Comparison of ENCODE assay signal across 29 cellular contexts in genomic region chr21:45027241-45028196, GRCh38. TPM values are rescaled to one million over a fixed set of nuclear protein-coding genes. Genes with fewer than 3 reads are reported as not detected.
DNase-seq lines count a peak whose midpoint lies in the region; ATAC-seq and TF ChIP-seq lines count a peak whose summit lies in the region.
"Had no signal": no experiment of that assay in that cellular context is flagged by ENCODE, and none has a peak within 500 bp of the region (broad histone marks: within the 10 kb centered on the region; RNA-seq: fewer than 3 reads in every experiment).

No MANE protein-coding gene starts in this region.

- peaks cover 8% of the 10 kb centered on the region for H3K27me3 Mint-ChIP-seq in CD4-positive, alpha-beta T cell
- H3K27me3 Mint-ChIP-seq in H9 (ENCODE audit: low read depth) (peaks cover 30% of the 10 kb centered on the region), osteocyte (ENCODE audit: unreplicated experiment) (no peaks in the 10 kb centered on the region)

- no peak overlapping the region for H2BK12ac ChIP-seq in H9 (ENCODE audit: insufficient read length, low read depth, low read length)

- H3K27ac ChIP-seq in CD4-positive, alpha-beta T cell (ENCODE audit: low read depth, low read length), result no peak overlapping the region
- no peak overlapping the region for H3K27ac ChIP-seq in H9 (ENCODE audit: insufficient read length, low read depth, low read length)
- no peak overlapping the region for H3K27ac ChIP-seq in hepatocyte
- no peak overlapping the region for H3K27ac ChIP-seq in sigmoid colon
- H3K27ac ChIP-seq: adrenal gland, brain microvascular endothelial cell, gastrocnemius medialis, KMS-11, prostate gland, SK-N-MC had no signal

- H3K4me3 ChIP-seq in hepatocyte (no peak overlapping the region), sigmoid colon (no peak overlapping the region)
- H3K4me3 ChIP-seq: adrenal gland, gastrocnemius medialis, MG63, prostate gland, SK-N-MC had no signal

- H3K18ac ChIP-seq in H9 (ENCODE audit: insufficient read length, low read depth, low read length), result peak overlapping the region; percentile 30

- no peak for TF ChIP-seq POLR2A in sigmoid colon (IDR thresholded peaks at IDR 0.05)

- H2AFZ ChIP-seq in H9 (ENCODE audit: low read length), result no peak overlapping the region
- H2AFZ ChIP-seq in hepatocyte, result no peak overlapping the region

- no peaks in the 10 kb centered on the region for H4K20me1 ChIP-seq in H9 (ENCODE audit: control insufficient read depth, insufficient read depth, insufficient read length)
- H4K20me1 ChIP-seq in hepatocyte (ENCODE audit: insufficient read depth, poor library complexity, severe bottlenecking), result no peaks in the 10 kb centered on the region

- H4K91ac ChIP-seq in H9 (ENCODE audit: insufficient read length, low read depth, low read length), result no peak overlapping the region

- H3K4me1 Mint-ChIP-seq in CD4-positive, alpha-beta T cell (ENCODE audit: low read depth), result no peaks in the 10 kb centered on the region
- H3K4me1 Mint-ChIP-seq in H9 (peaks cover 36 to 42% of the 10 kb centered on the region in 2 experiments), osteocyte (ENCODE audit: unreplicated experiment) (peaks cover 26% of the 10 kb centered on the region)

- H3K23me2 ChIP-seq in H9 (ENCODE audit: insufficient read length, low read depth, low read length, poor library complexity, severe bottlenecking), result no peaks in the 10 kb centered on the region

- intact Hi-C loops in CD4-positive, alpha-beta T cell (cut with DNase I, micrococcal nuclease), result no loop called here
- intact Hi-C loops in sigmoid colon (cut with DNase I), result no loop called here

- H3K14ac ChIP-seq in H9 (ENCODE audit: insufficient read depth, low read length), result no peak overlapping the region; the same call in 1 of the 2 replicates

- no peak overlapping the region for H4K5ac ChIP-seq in H9 (ENCODE audit: insufficient read length, low read depth, low read length)

- H2BK5ac ChIP-seq in H9 (ENCODE audit: insufficient read length, low read length), result no peak overlapping the region

- H3K4me1 ChIP-seq in H9 (ENCODE audit: insufficient read depth, low read length) (no peaks in the 10 kb centered on the region; the same call in 1 of the 2 replicates), hepatocyte (ENCODE audit: insufficient read depth) (peaks cover 25% of the 10 kb centered on the region), sigmoid colon (peaks cover 0 to 7% (median 5%) of the 10 kb centered on the region in 4 donors)
- H3K4me1 ChIP-seq: prostate gland had no signal

- no peak overlapping the region for H3K27ac Mint-ChIP-seq in CD4-positive, alpha-beta T cell
- H3K27ac Mint-ChIP-seq in H9 (no peak overlapping the region), osteocyte (ENCODE audit: unreplicated experiment) (no peak overlapping the region)
- H3K27ac Mint-ChIP-seq: T-helper 1 cell treated with Interleukin-12 subunit alpha and Interleukin-12 subunit beta and Interleukin-4 antibody, amounts not matched to agents 30 μg/mL and 1 μg/mL, for 36 hours had no signal

- POLR2A ChIA-PET in CD4-positive, alpha-beta T cell (lab: Charles Lee), result no interaction called here

- no peak overlapping the region for H3K23ac ChIP-seq in H9 (ENCODE audit: insufficient read length, low read depth, low read length)

- H3K4ac ChIP-seq in H9 (ENCODE audit: low read depth, low read length), result no peak overlapping the region

- H3K79me2 ChIP-seq in H9 (ENCODE audit: insufficient read depth, low read length), result no peaks in the 10 kb centered on the region
- H3K79me2 ChIP-seq in hepatocyte, result no peaks in the 10 kb centered on the region

- no peak overlapping the region for H2BK120ac ChIP-seq in H9 (ENCODE audit: low read depth, low read length, poor library complexity, severe bottlenecking)

- WGBS in H9 (ENCODE audit: extremely low coverage, insufficient read length, low lambda C conversion rate), result no CpG with 5 or more reads among the region's 21 CpGs
- WGBS in hepatocyte (ENCODE audit: low lambda C conversion rate, missing lambda C conversion rate), result 85% methylated on average over 18 of the region's 21 CpGs
- WGBS in sigmoid colon, 2 donors, result 82 to 89% methylated on average over 21 of the region's 21 CpGs

- no peaks in the 10 kb centered on the region for H3K9me2 ChIP-seq in hepatocyte (replicated peaks; ENCODE audit: insufficient read depth)

- no peak overlapping the region for H2BK15ac ChIP-seq in H9 (ENCODE audit: low read depth, low read length)

- no peak overlapping the region for H3K4me2 ChIP-seq in H9 (ENCODE audit: insufficient read depth, insufficient read length, low read length)
- no peak overlapping the region for H3K4me2 ChIP-seq in hepatocyte
- H3K4me2 ChIP-seq: KMS-11 had no signal

- H3K9ac ChIP-seq in H9 (ENCODE audit: extremely low read depth, insufficient read length, low read length), result no peak overlapping the region
- H3K9ac ChIP-seq: KMS-11 had no signal

- H2BK20ac ChIP-seq in H9 (ENCODE audit: low read depth, low read length, poor library complexity, severe bottlenecking), result no peak overlapping the region

- DNase-seq in CD4-positive, alpha-beta T cell, result no peak
- no peak for DNase-seq in H9
- DNase-seq in hepatocyte (ENCODE audit: low spot score), result peak; percentile 3
- DNase-seq in osteocyte (ENCODE audit: extremely low spot score, unreplicated experiment), result peak; percentile 81
- no peak for DNase-seq in sigmoid colon
- DNase-seq: activated CD4-positive, alpha-beta T cell treated with anti-CD3 and anti-CD28 coated beads, Interleukin-2, amount 50 U/mL, for 1 hour; activated CD4-positive, CD25-positive, alpha-beta regulatory T cell; activated T-cell treated with anti-CD3 and anti-CD28 coated beads, Interleukin-2, amount 50 U/mL, for 4 hours; brain microvascular endothelial cell; C1 segment of cervical spinal cord; DMS79 treated with DMSO at 0.1 percent for 48 hours; effector CD4-positive, alpha-beta T cell; gastrocnemius medialis; GDM1; GOT3; mammary epithelial cell; MG63; NCI-H1105; NCI-H187; NCI-H446 treated with DMSO at 0.1 percent for 48 hours; stimulated activated CD4-positive, alpha-beta T cell treated with anti-CD3 and anti-CD28 coated beads, Interleukin-4, amount 100 ng/mL, for 24 hours had no signal

- no peaks in the 10 kb centered on the region for H3K36me3 Mint-ChIP-seq in CD4-positive, alpha-beta T cell (ENCODE audit: low read depth)
- peaks cover 1 to 11% (median 4%) of the 10 kb centered on the region in 3 experiments; a peak in 4 of 7 replicates for H3K36me3 Mint-ChIP-seq in H9 (ENCODE audit: insufficient read depth in 1 of 3, low read depth in 3 of 3)
- H3K36me3 Mint-ChIP-seq in osteocyte (ENCODE audit: unreplicated experiment), result peaks cover 5% of the 10 kb centered on the region

- H2AK5ac ChIP-seq in H9 (ENCODE audit: insufficient read length, low read length), result no peak overlapping the region

- no peak for TF ChIP-seq CTCF in CD4-positive, alpha-beta T cell (IDR thresholded peaks at IDR 0.05)
- TF ChIP-seq CTCF in H9 (conservative IDR thresholded peaks at IDR 0.05) (no peak), hepatocyte (IDR thresholded peaks at IDR 0.05; ENCODE audit: poor library complexity) (no peak), osteocyte (IDR thresholded peaks at IDR 0.05) (no peak), sigmoid colon (IDR thresholded peaks at IDR 0.05) (no peak)

- no peaks in the 10 kb centered on the region for H3K9me3 ChIP-seq in CD4-positive, alpha-beta T cell (ENCODE audit: control insufficient read depth, low read length)
- H3K9me3 ChIP-seq in H9 (ENCODE audit: control insufficient read depth, low read depth, low read length), result no peaks in the 10 kb centered on the region
- no peaks in the 10 kb centered on the region for H3K9me3 ChIP-seq in hepatocyte (ENCODE audit: low read depth)
- no peaks in the 10 kb centered on the region for H3K9me3 ChIP-seq in sigmoid colon
- H3K9me3 ChIP-seq: gastrocnemius medialis, prostate gland had no signal

- H3K79me1 ChIP-seq in H9 (ENCODE audit: insufficient read depth, low read depth, low read length, poor library complexity, severe bottlenecking), result no peaks in the 10 kb centered on the region

- H3K4me3 Mint-ChIP-seq in CD4-positive, alpha-beta T cell, result no peak overlapping the region
- no peak overlapping the region; a peak in 1 of 5 replicates for H3K4me3 Mint-ChIP-seq in H9
- H3K4me3 Mint-ChIP-seq in osteocyte (ENCODE audit: unreplicated experiment), result no peak overlapping the region
- H3K4me3 Mint-ChIP-seq: activated T-cell treated with anti-CD3 and anti-CD28 coated beads, Interleukin-2, amount 50 U/mL, for 4 hours; T-helper 1 cell treated with Interleukin-12 subunit alpha and Interleukin-12 subunit beta and Interleukin-4 antibody, amounts not matched to agents 30 μg/mL and 1 μg/mL, for 36 hours had no signal

- no peak overlapping the region for H3K56ac ChIP-seq in H9 (ENCODE audit: insufficient read length, low read depth, low read length)

- H3K27me3 ChIP-seq in CD4-positive, alpha-beta T cell (ENCODE audit: control insufficient read depth, insufficient read depth, low read length), result peaks cover 3% of the 10 kb centered on the region
- H3K27me3 ChIP-seq in H9 (ENCODE audit: insufficient read depth, low read length), result no peaks in the 10 kb centered on the region
- no peaks in the 10 kb centered on the region for H3K27me3 ChIP-seq in hepatocyte
- H3K27me3 ChIP-seq in sigmoid colon, result no peaks in the 10 kb centered on the region
- H3K27me3 ChIP-seq: adrenal gland, brain microvascular endothelial cell, gastrocnemius medialis, MG63 had no signal

- ATAC-seq in CD4-positive, alpha-beta T cell (ENCODE audit: poor library complexity), result peak; percentile 11
- ATAC-seq in HG02981 (IDR thresholded peaks at IDR 0.05; ENCODE audit: unreplicated experiment) (no peak), GM18909 (IDR thresholded peaks at IDR 0.05; ENCODE audit: poor library complexity, unreplicated experiment) (no peak)
- ATAC-seq: activated T-cell treated with anti-CD3 and anti-CD28 coated beads, Interleukin-2, amount 50 U/mL, for 4 hours; gastrocnemius medialis; sciatic nerve had no signal

- no peak overlapping the region for H3T11ph ChIP-seq in H9 (ENCODE audit: low read length)

- no peaks in the 10 kb centered on the region for H3K36me3 ChIP-seq in hepatocyte (replicated peaks; ENCODE audit: insufficient read depth, low read depth)
- H3K36me3 ChIP-seq in sigmoid colon, result no peaks in the 10 kb centered on the region
- H3K36me3 ChIP-seq: adrenal gland, brain microvascular endothelial cell, gastrocnemius medialis, MG63, prostate gland had no signal

- peaks cover 3% of the 10 kb centered on the region for H3K9me3 Mint-ChIP-seq in CD4-positive, alpha-beta T cell
- H3K9me3 Mint-ChIP-seq in H9 (peaks cover 17% of the 10 kb centered on the region in 2 experiments), osteocyte (ENCODE audit: unreplicated experiment) (peaks cover 10% of the 10 kb centered on the region)

- no peak for TF ChIP-seq EP300 in sigmoid colon (IDR thresholded peaks at IDR 0.05)

- no peak overlapping the region for H4K8ac ChIP-seq in H9 (replicated peaks; ENCODE audit: insufficient read length, low read depth, low read length)

- CTCF ChIA-PET in CD4-positive, alpha-beta T cell (lab: Charles Lee), result no interaction called here

RNA-seq across cellular contexts. Expression of gene ADARB1, which starts 46.9 kb away (rescaled TPM):
- 10 to 100 TPM; 27.5 to 28.6 TPM for total RNA-seq in CD4-positive, alpha-beta T cell
- total RNA-seq in H9 (2021), result 14.1 and 15.8 TPM in 2 replicates
- total RNA-seq in hepatocyte, result 9.9 and 16.0 TPM in 2 replicates
- polyA plus RNA-seq in hepatocyte, result 17.3 and 19.4 TPM in 2 replicates
- 126 and 130 TPM in 2 replicates for total RNA-seq in osteocyte
- 100 to 1,000 TPM in 1 of 4 donors, 10 to 100 TPM in 3; 41.3 to 102 (median 71.0) TPM for total RNA-seq in sigmoid colon
- polyA plus RNA-seq in sigmoid colon, result 1 to 10 TPM in 2 of 3 donors, under 1 TPM in 1; 0.92 to 7.5 (median 2.4) TPM

Comparison
In these comparisons a context has a peak if more than half of its experiments do, and no peak if none do; other contexts are left out.
1. DNase-seq: peak in hepatocyte (single experiment) and osteocyte (single experiment); none in CD4-positive, alpha-beta T cell (0 of 10), H9 (single experiment) and sigmoid colon (single experiment).